Comparison of ENCODE assay signal across 8 cellular contexts in genomic region chr3:157606392-157607197, GRCh38.
DNase-seq lines count a peak whose midpoint lies in the region; ATAC-seq, FAIRE-seq and TF ChIP-seq lines count a peak whose summit lies in the region.

No MANE protein-coding gene starts in this region.

- no peaks in the 10 kb centered on the region for H3K4me1 ChIP-seq in keratinocyte (ENCODE audit: control insufficient read depth, extremely low read depth, insufficient read depth, low read length)

- peak; percentile 96 for TF ChIP-seq CTCF in 22Rv1 (IDR thresholded peaks at IDR 0.05)
- TF ChIP-seq CTCF in brain microvascular endothelial cell (IDR thresholded peaks at IDR 0.05; ENCODE audit: low read depth, low read length, missing control alignments): peak; percentile 96
- peak; percentile 70 to 86 (median 84) for TF ChIP-seq CTCF in keratinocyte (optimal IDR thresholded peaks at IDR 0.05 in 1 of 3, IDR thresholded peaks at IDR 0.05 in 1 of 3, conservative IDR thresholded peaks at IDR 0.05 in 1 of 3; ENCODE audit: extremely low read depth in 1 of 3, insufficient read depth in 2 of 3, low read length in 3 of 3)

- H3K9ac ChIP-seq in keratinocyte (ENCODE audit: control insufficient read depth, extremely low read depth, insufficient read depth, low read length): no peak overlapping the region

- no peaks in the 10 kb centered on the region for H4K20me1 ChIP-seq in keratinocyte (ENCODE audit: control insufficient read depth, extremely low read depth, insufficient read depth, low read length)

- no peak overlapping the region for H2AFZ ChIP-seq in keratinocyte (ENCODE audit: control insufficient read depth, low read length)

- H3K27me3 ChIP-seq in brain microvascular endothelial cell (replicated peaks) (no peaks in the 10 kb centered on the region), keratinocyte (ENCODE audit: control insufficient read depth, extremely low read depth, insufficient read depth, low read length) (no peaks in the 10 kb centered on the region)

- no peaks in the 10 kb centered on the region for H3K9me3 ChIP-seq in keratinocyte (ENCODE audit: control insufficient read depth, low read depth, low read length)

- H3K4me2 ChIP-seq in keratinocyte (ENCODE audit: control insufficient read depth, extremely low read depth, insufficient read depth, low read depth, low read length): no peak overlapping the region

- peak; percentile 94 for ATAC-seq in HG02759 (IDR thresholded peaks at IDR 0.05; ENCODE audit: unreplicated experiment)

- H3K27ac ChIP-seq in 22Rv1 (no peak overlapping the region), brain microvascular endothelial cell (no peak overlapping the region), keratinocyte (ENCODE audit: control insufficient read depth, insufficient read depth, low read length) (no peak overlapping the region)

- FAIRE-seq in GM12891 (lab: Jason Lieb, UNC) (no peak), keratinocyte (lab: Jason Lieb, UNC) (peak; percentile 44)

- H3K36me3 ChIP-seq in brain microvascular endothelial cell (replicated peaks) (no peaks in the 10 kb centered on the region), keratinocyte (ENCODE audit: control insufficient read depth in 2 of 2, extremely low read depth in 1 of 2, insufficient read depth in 2 of 2, low read length in 2 of 2) (no peaks in the 10 kb centered on the region)

- H3K9me1 ChIP-seq in keratinocyte (ENCODE audit: control insufficient read depth, extremely low read depth, insufficient read depth, low read length): no peaks in the 10 kb centered on the region

- no peaks in the 10 kb centered on the region for H3K79me2 ChIP-seq in keratinocyte (ENCODE audit: control insufficient read depth, insufficient read depth, low read length)

- in situ Hi-C loops in brain microvascular endothelial cell (cut with HindIII; ENCODE audit: low pct_ligation_motif_present, low sequenced_read_pairs): no loop called here

- TF ChIP-seq POLR2A in GM12891 (IDR thresholded peaks at IDR 0.05; ENCODE audit: low read depth, low read length): no peak

- peak; percentile 17 for DNase-seq in GM12891 (ENCODE audit: insufficient read length, low spot score)
- DNase-seq in NCI-H1105 (lab: John Stamatoyannopoulos, UW): peak; percentile 75
- DNase-seq in UCSD-AML1 (lab: John Stamatoyannopoulos, UW; ENCODE audit: unreplicated experiment): peak; percentile 53
- peak; percentile 69 for DNase-seq in brain microvascular endothelial cell
- no peak for DNase-seq in keratinocyte (ENCODE audit: low read depth, low spot score)
- DNase-seq in stimulated activated CD4-positive, alpha-beta T cell treated with anti-CD3 and anti-CD28 coated beads, Interleukin-1b, Interleukin-23, amount 100 ng/mL, for 48 hours: peak; percentile 62

- dilution Hi-C loops in keratinocyte (cut with MboI; ENCODE audit: extremely low pct_ligation_motif_present, low sequenced_read_pairs): no loop called here

- H3K4me3 ChIP-seq in brain microvascular endothelial cell (ENCODE audit: low read depth, low read length) (no peak overlapping the region), keratinocyte (ENCODE audit: control insufficient read depth in 2 of 3, extremely low read depth in 1 of 3, insufficient read depth in 2 of 3, low read depth in 1 of 3, low read length in 3 of 3) (no peak overlapping the region)

TF ChIP-seq in GM12891, 5 proteins besides CTCF, POLR2A, EP300 and RAD21:
- TF ChIP-seq PAX5 (IDR thresholded peaks at IDR 0.05; ENCODE audit: insufficient read depth, low read length, severe bottlenecking) (no peak), SPI1 (IDR thresholded peaks at IDR 0.05; ENCODE audit: low read depth, low read length) (no peak)
TF ChIP-seq in GM12891: peak in this region for 0.
